Comparison of ENCODE assay signal across 1 cellular context in the genomic region with DNA sequence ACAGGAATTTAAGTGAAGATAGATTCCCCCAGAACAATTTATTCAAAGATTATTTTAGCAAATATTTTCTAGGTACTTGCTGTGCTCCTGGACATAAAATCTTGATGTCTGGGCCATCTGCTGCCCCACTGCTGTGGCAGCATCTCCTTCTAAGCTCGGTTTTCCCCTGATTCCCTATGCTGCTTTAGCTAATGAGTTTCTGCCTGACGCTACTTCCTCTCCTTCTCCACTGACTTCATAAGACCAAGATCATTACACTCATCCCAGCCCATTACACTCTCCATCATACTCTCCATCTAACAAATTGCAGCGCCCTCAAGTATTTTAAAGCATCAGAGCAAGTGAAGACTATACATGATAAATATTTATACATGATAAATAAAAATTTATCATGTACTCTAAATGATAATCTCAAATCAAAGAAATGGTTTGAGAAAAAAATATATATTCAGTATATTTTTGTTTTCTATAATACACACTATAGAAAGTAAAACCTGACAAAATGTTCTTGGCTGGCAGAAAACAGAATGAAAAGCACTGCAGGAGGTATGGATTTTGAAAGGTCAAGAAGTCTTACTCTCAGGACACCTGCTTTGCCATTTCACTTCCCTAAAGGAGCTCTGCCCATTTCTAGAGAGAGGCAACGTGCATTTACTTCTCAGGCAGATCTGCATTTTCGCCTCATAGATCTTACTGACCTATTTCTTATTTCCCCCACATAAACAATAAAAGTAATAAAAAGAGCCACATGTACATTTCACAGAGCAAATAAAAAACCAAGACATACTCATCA.
TF ChIP-seq lines count a peak whose summit lies in the region.

No MANE protein-coding gene starts in this region.

TF ChIP-seq in GM23338, 12 proteins besides CTCF, POLR2A, EP300 and RAD21 (continued from another document):
- TF ChIP-seq, protein P1, sequence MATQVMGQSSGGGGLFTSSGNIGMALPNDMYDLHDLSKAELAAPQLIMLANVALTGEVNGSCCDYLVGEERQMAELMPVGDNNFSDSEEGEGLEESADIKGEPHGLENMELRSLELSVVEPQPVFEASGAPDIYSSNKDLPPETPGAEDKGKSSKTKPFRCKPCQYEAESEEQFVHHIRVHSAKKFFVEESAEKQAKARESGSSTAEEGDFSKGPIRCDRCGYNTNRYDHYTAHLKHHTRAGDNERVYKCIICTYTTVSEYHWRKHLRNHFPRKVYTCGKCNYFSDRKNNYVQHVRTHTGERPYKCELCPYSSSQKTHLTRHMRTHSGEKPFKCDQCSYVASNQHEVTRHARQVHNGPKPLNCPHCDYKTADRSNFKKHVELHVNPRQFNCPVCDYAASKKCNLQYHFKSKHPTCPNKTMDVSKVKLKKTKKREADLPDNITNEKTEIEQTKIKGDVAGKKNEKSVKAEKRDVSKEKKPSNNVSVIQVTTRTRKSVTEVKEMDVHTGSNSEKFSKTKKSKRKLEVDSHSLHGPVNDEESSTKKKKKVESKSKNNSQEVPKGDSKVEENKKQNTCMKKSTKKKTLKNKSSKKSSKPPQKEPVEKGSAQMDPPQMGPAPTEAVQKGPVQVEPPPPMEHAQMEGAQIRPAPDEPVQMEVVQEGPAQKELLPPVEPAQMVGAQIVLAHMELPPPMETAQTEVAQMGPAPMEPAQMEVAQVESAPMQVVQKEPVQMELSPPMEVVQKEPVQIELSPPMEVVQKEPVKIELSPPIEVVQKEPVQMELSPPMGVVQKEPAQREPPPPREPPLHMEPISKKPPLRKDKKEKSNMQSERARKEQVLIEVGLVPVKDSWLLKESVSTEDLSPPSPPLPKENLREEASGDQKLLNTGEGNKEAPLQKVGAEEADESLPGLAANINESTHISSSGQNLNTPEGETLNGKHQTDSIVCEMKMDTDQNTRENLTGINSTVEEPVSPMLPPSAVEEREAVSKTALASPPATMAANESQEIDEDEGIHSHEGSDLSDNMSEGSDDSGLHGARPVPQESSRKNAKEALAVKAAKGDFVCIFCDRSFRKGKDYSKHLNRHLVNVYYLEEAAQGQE (IDR thresholded peaks at IDR 0.05; ENCODE audit: unreplicated experiment) = no peak
- TF ChIP-seq ZNF114 (CRISPR knock-in tag; IDR thresholded peaks at IDR 0.05) = no peak
- no peak for TF ChIP-seq STAT1 (IDR thresholded peaks at IDR 0.05; ENCODE audit: unreplicated experiment)
- TF ChIP-seq CREB1 (CRISPR knock-in tag; IDR thresholded peaks at IDR 0.05; ENCODE audit: low read depth) = no peak
